In the genomic region with DNA sequence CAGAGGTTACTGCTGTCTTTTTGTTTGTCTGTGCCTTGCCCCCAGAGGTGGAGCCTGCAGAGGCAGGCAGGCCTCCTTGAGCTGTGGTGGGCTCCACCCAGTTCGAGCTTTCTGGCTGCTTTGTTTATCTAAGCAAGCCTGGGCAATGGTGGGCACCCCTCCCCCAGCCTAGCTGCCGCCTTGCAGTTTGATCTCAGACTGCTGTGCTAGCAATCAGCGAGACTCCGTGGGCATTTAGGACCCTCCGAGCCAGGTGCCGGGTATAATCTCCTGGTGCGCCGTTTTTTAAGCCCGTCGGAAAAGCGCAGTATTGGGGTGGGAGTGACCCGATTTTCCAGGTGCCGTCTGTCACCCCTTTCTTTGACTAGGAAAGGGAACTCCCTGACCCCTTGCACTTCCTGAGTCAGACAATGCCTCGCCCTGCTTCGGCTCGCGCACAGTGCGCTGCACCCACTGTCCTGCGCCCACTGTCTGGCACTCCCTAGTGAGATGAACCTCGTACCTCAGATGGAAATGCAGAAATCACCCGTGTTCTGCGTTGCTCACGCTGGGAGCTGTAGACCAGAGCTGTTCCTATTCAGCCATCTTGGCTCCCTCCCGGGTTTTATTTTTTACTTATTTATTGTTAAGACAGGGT, we compare ENCODE assay signal across 2 cellular contexts. TPM values are rescaled to one million over a fixed set of nuclear protein-coding genes. Genes with fewer than 3 reads are reported as not detected.
"Had no signal": no experiment of that assay in that cellular context is flagged by ENCODE, and none has a peak within 500 bp of the region (broad histone marks: within the 10 kb centered on the region; RNA-seq: fewer than 3 reads in every experiment).

No MANE protein-coding gene starts in this region.

RNA-seq across cellular contexts. Expression of a gene that starts 16.8 kb away (rescaled TPM):
- total RNA-seq: HT1080, K562 had no signal
- polyA plus RNA-seq: K562 had no signal
